8 cellular contexts compared by ENCODE assay signal in genomic region chr2:127810637-127811396, GRCh38. TPM values are rescaled to one million over a fixed set of nuclear protein-coding genes. Genes with fewer than 3 reads are reported as not detected.
A peak's percentile ranks its signal among the peaks of the same experiment; 100 is the strongest.
DNase-seq lines count a peak whose midpoint lies in the region; ATAC-seq and TF ChIP-seq lines count a peak whose summit lies in the region.

Gene WDR33, minus strand, starts transcription at chr2:127811171. Its CDS starts 40,190 bp downstream, at chr2:127770981.

- H3K4me3 ChIP-seq in Karpas-422 (ENCODE audit: low read length) (peak within 1 kb of the TSS; percentile 90), fibroblast of lung (replicated peaks in 1 of 4; ENCODE audit: control extremely low read depth in 1 of 4, insufficient read depth in 1 of 4, low read depth in 3 of 4, low read length in 4 of 4) (peak within 1 kb of the TSS; percentile 83 to 99 (median 98))

- H3K9me2 ChIP-seq in Karpas-422 (replicated peaks; ENCODE audit: insufficient read depth, low read length), result no peaks in the 10 kb centered on the region

- H3K9me3 ChIP-seq in Karpas-422 (ENCODE audit: low read length) (no peaks in the 10 kb centered on the region), fibroblast of lung (ENCODE audit: control insufficient read depth, insufficient read depth, low read depth, low read length) (no peaks in the 10 kb centered on the region)

- peak within 1 kb of the TSS; percentile 80 for H3K27ac ChIP-seq in Karpas-422 (ENCODE audit: low read length)
- H3K27ac ChIP-seq in fibroblast of lung (ENCODE audit: insufficient read depth, low read length), result peak within 1 kb of the TSS; percentile 96

- H3K36me3 Mint-ChIP-seq in naive thymus-derived CD8-positive, alpha-beta T cell, result peaks cover 6 to 12% (median 9%) of the 10 kb centered on the region in 3 donors

- peak; percentile 97 for ATAC-seq in GM21825 (IDR thresholded peaks at IDR 0.05; ENCODE audit: unreplicated experiment)
- ATAC-seq in naive thymus-derived CD8-positive, alpha-beta T cell, result peak; percentile 94 to 95

- H3K4me3 Mint-ChIP-seq in naive thymus-derived CD8-positive, alpha-beta T cell, result peak within 1 kb of the TSS; percentile 90 to 100 (median 98)

- peak within 1 kb of the TSS; percentile 94 for H3K4me2 ChIP-seq in Karpas-422 (ENCODE audit: low read depth, low read length, poor library complexity, severe bottlenecking)
- H3K4me2 ChIP-seq in fibroblast of lung (ENCODE audit: extremely low read depth, insufficient read depth, low read length), result peak within 1 kb of the TSS; percentile 79

- H3K9me3 Mint-ChIP-seq in naive thymus-derived CD8-positive, alpha-beta T cell, result no peaks in the 10 kb centered on the region

- H2AFZ ChIP-seq in Karpas-422 (ENCODE audit: low read length) (peak within 1 kb of the TSS; percentile 64; the same call in 1 of the 2 replicates), fibroblast of lung (ENCODE audit: low read length) (peak within 1 kb of the TSS; percentile 99)

- peaks cover 24% of the 10 kb centered on the region for H4K20me1 ChIP-seq in Karpas-422 (ENCODE audit: insufficient read depth, low read depth, low read length)
- no peaks in the 10 kb centered on the region for H4K20me1 ChIP-seq in fibroblast of lung (ENCODE audit: control insufficient read depth, extremely low read depth, insufficient read depth, low read length)

- H3K4me1 ChIP-seq in Karpas-422 (ENCODE audit: low read length), result peaks cover 41% of the 10 kb centered on the region
- no peaks in the 10 kb centered on the region for H3K4me1 ChIP-seq in fibroblast of lung (ENCODE audit: control insufficient read depth, extremely low read depth, insufficient read depth, low read length)

- H3K4me1 Mint-ChIP-seq in naive thymus-derived CD8-positive, alpha-beta T cell, result peaks cover 30 to 59% (median 52%) of the 10 kb centered on the region in 4 donors

- H3K27ac Mint-ChIP-seq in naive thymus-derived CD8-positive, alpha-beta T cell, result peak within 1 kb of the TSS; percentile 98 to 100 (median 99)

- peak; percentile 96 for DNase-seq in Daoy (ENCODE audit: low read depth)
- peak; percentile 98 for DNase-seq in Karpas-422
- DNase-seq in RKO (ENCODE audit: low spot score), result peak; percentile 93
- DNase-seq in activated T-helper 1 cell treated with Interleukin-2 at 50 U/mL for 16 hours (ENCODE audit: low read depth), result peak; percentile 90
- peak; percentile 81 to 85 for DNase-seq in fibroblast of lung (ENCODE audit: low read depth in 2 of 2)
- DNase-seq in naive thymus-derived CD8-positive, alpha-beta T cell, result peak; percentile 90 to 96 (median 95)
- DNase-seq in stimulated activated naive CD4-positive, alpha-beta T cell treated with Interleukin-2 at 50 U/mL for 16 hours (lab: John Stamatoyannopoulos, UW), result peak; percentile 94

- H3K79me2 ChIP-seq in Karpas-422 (ENCODE audit: low read length) (peaks cover 50% of the 10 kb centered on the region), fibroblast of lung (ENCODE audit: control insufficient read depth, insufficient read depth, low read length) (peaks cover 49% of the 10 kb centered on the region)

- TF ChIP-seq CTCF in fibroblast of lung (conservative IDR thresholded peaks at IDR 0.05 in 1 of 2, IDR thresholded peaks at IDR 0.05 in 1 of 2; ENCODE audit: low read depth in 1 of 2, low read length in 2 of 2), result peak in 1 of 2 donors; percentile 10

- H3K27me3 Mint-ChIP-seq in naive thymus-derived CD8-positive, alpha-beta T cell, result no peaks in the 10 kb centered on the region

- H3K9ac ChIP-seq in Karpas-422 (ENCODE audit: low read length), result peak within 1 kb of the TSS; percentile 92
- H3K9ac ChIP-seq in fibroblast of lung (ENCODE audit: insufficient read depth, low read length), result peak within 1 kb of the TSS; percentile 98

- H3K27me3 ChIP-seq in Karpas-422 (ENCODE audit: low read length), result no peaks in the 10 kb centered on the region
- no peaks in the 10 kb centered on the region for H3K27me3 ChIP-seq in fibroblast of lung (ENCODE audit: control insufficient read depth, insufficient read depth, low read length)

- H3K36me3 ChIP-seq in Karpas-422 (ENCODE audit: insufficient read depth, low read length) (0 out of 2 replicates have a peak, but pooled peaks cover 3% of the 10 kb centered on the region), fibroblast of lung (ENCODE audit: control insufficient read depth, insufficient read depth, low read length) (no peaks in the 10 kb centered on the region)

- POLR2A ChIA-PET in naive thymus-derived CD8-positive, alpha-beta T cell (lab: Charles Lee), result interaction anchor here (0.6 to 2.0 kb wide), 10 partner anchors 12 to 366 kb away, joined by 3 to 8 read pairs (median 5); partner anchors contain the start of genes POLR2D and SFT2D3

RNA-seq across cellular contexts. Expression of gene WDR33, which starts in this region (rescaled TPM):
- 21.9 and 26.0 TPM in 2 replicates for total RNA-seq in Daoy (2014; rRNA removed; shearing (Covaris generic))
- total RNA-seq in Karpas-422 (2014; rRNA removed; shearing (Covaris generic); ENCODE audit: low replicate concordance), result 33.6 and 65.0 TPM in 2 replicates
- total RNA-seq in fibroblast of lung, result 20.8 and 27.2 TPM in 2 replicates
- polyA plus RNA-seq in fibroblast of lung, result 28.6 and 31.1 TPM in 2 replicates
- polyA plus RNA-seq in fibroblast of lung (2012), result 18.6 and 20.3 TPM in 2 replicates
- polyA minus RNA-seq in fibroblast of lung (ENCODE audit: low replicate concordance), result 6.6 and 14.4 TPM in 2 replicates
- total RNA-seq in naive thymus-derived CD8-positive, alpha-beta T cell, result 10 to 100 TPM; 90.2 to 92.5 TPM
- polyA plus RNA-seq in naive thymus-derived CD8-positive, alpha-beta T cell, result 10 to 100 TPM; 26.4 to 48.1 (median 31.3) TPM

Comparison
In these comparisons a context has a peak if more than half of its experiments do, and no peak if none do; other contexts are left out.
1. Peak in every context shown above with its lines: DNase-seq, ATAC-seq, H3K4me3 ChIP-seq and H3K27ac ChIP-seq.